ENCODE assay signal across 28 cellular contexts in genomic region chr10:97904576-97904975, GRCh38. TPM values are rescaled to one million over a fixed set of nuclear protein-coding genes. Genes with fewer than 3 reads are reported as not detected.
"Had no signal": no experiment of that assay in that cellular context is flagged by ENCODE, and none has a peak within 500 bp of the region (broad histone marks: within the 10 kb centered on the region; RNA-seq: fewer than 3 reads in every experiment).

No MANE protein-coding gene starts in this region.

- H3K27ac ChIP-seq: neural progenitor cell, ovary, parathyroid adenoma, psoas muscle, right lobe of liver, sigmoid colon, stomach, thoracic aorta, thyroid gland, tibial nerve, upper lobe of left lung, vagina had no signal

- H3K36me3 ChIP-seq: neural progenitor cell, ovary, right lobe of liver, sigmoid colon, stomach, thoracic aorta, thyroid gland, tibial nerve, upper lobe of left lung, vagina had no signal

- FAIRE-seq: small intestine, urothelium cell line had no signal

- H3K9ac ChIP-seq: neural progenitor cell, parathyroid adenoma had no signal

- H3K4me3 Mint-ChIP-seq: nephron; neural progenitor cell; stimulated activated effector memory CD8-positive, alpha-beta T cell treated with anti-CD3 and anti-CD28 coated beads, Interleukin-12 subunit alpha, Interleukin-12 subunit beta, amount 100 ng/mL, for 72 hours; stimulated activated naive B cell treated with anti-CD40 and anti-IgM and Interleukin-4, amounts not matched to agents 10 μg/mL and 1 μg/mL and 100 μg/mL, for 72 hours; stimulated activated naive CD8-positive, alpha-beta T cell treated with anti-CD3 and anti-CD28 coated beads, Interleukin-15, Interleukin-2, amounts not matched to agents 100 ng/mL and 50 ng/mL, for 24 hours had no signal

- H3K27ac Mint-ChIP-seq: nephron; neural progenitor cell; progenitor cell of endocrine pancreas; stimulated activated effector memory CD8-positive, alpha-beta T cell treated with anti-CD3 and anti-CD28 coated beads, Interleukin-12 subunit alpha, Interleukin-12 subunit beta, amount 100 ng/mL, for 72 hours; stimulated activated naive B cell treated with anti-CD40 and anti-IgM and Interleukin-4, amounts not matched to agents 10 μg/mL and 1 μg/mL and 100 μg/mL, for 72 hours; stimulated activated naive CD8-positive, alpha-beta T cell treated with anti-CD3 and anti-CD28 coated beads, Interleukin-15, Interleukin-2, amounts not matched to agents 100 ng/mL and 50 ng/mL, for 24 hours had no signal

- H3K9me3 Mint-ChIP-seq: nephron; neural progenitor cell; stimulated activated effector memory CD8-positive, alpha-beta T cell treated with anti-CD3 and anti-CD28 coated beads, Interleukin-12 subunit alpha, Interleukin-12 subunit beta, amount 100 ng/mL, for 72 hours; stimulated activated naive B cell treated with anti-CD40 and anti-IgM and Interleukin-4, amounts not matched to agents 10 μg/mL and 1 μg/mL and 100 μg/mL, for 72 hours; stimulated activated naive CD8-positive, alpha-beta T cell treated with anti-CD3 and anti-CD28 coated beads, Interleukin-15, Interleukin-2, amounts not matched to agents 100 ng/mL and 50 ng/mL, for 24 hours had no signal

- DNase-seq: occipital lobe; ovary; psoas muscle; right cardiac atrium; sigmoid colon; small intestine; stimulated activated CD4-positive, alpha-beta T cell treated with anti-CD3 and anti-CD28 coated beads, Interleukin-15, amount 100 ng/mL, for 24 hours; stimulated activated CD4-positive, alpha-beta T cell treated with anti-CD3 and anti-CD28 coated beads, Interleukin-2, amount 100 ng/mL, for 24 hours; stimulated activated CD4-positive, alpha-beta T cell treated with anti-CD3 and anti-CD28 coated beads, Interleukin-2, amount 100 ng/mL, for 48 hours; stimulated activated CD4-positive, alpha-beta T cell treated with anti-CD3 and anti-CD28 coated beads, Interleukin-4, amount 100 ng/mL, for 24 hours; stimulated activated naive B cell treated with anti-CD40 and anti-IgM and Interleukin-4, amounts not matched to agents 10 μg/mL and 1 μg/mL and 100 μg/mL, for 72 hours; stimulated activated naive CD4-positive, alpha-beta T cell treated with Interleukin-2 at 50 U/mL for 16 hours; stomach; thyroid gland; trophoblast cell; upper lobe of left lung had no signal

- H3K4me3 ChIP-seq: neural progenitor cell, ovary, psoas muscle, right lobe of liver, sigmoid colon, stomach, thoracic aorta, thyroid gland, tibial nerve, upper lobe of left lung, vagina had no signal

- H3K9me3 ChIP-seq: ovary, psoas muscle, right lobe of liver, sigmoid colon, stomach, thoracic aorta, thyroid gland, tibial nerve, upper lobe of left lung, vagina had no signal

- H3K4me1 ChIP-seq: parathyroid adenoma, psoas muscle, right lobe of liver, sigmoid colon, stomach, thyroid gland, vagina had no signal

- H3K4me1 Mint-ChIP-seq: nephron; stimulated activated naive B cell treated with anti-CD40 and anti-IgM and Interleukin-4, amounts not matched to agents 10 μg/mL and 1 μg/mL and 100 μg/mL, for 72 hours had no signal

- ATAC-seq: psoas muscle; right lobe of liver; stimulated activated effector memory CD8-positive, alpha-beta T cell treated with anti-CD3 and anti-CD28 coated beads, Interleukin-12 subunit alpha, Interleukin-12 subunit beta, amount 100 ng/mL, for 72 hours; stimulated activated naive B cell treated with anti-CD40 and anti-IgM and Interleukin-4, amounts not matched to agents 10 μg/mL and 1 μg/mL and 100 μg/mL, for 72 hours had no signal

- H3K36me3 Mint-ChIP-seq: neural progenitor cell; stimulated activated effector memory CD8-positive, alpha-beta T cell treated with anti-CD3 and anti-CD28 coated beads, Interleukin-12 subunit alpha, Interleukin-12 subunit beta, amount 100 ng/mL, for 72 hours; stimulated activated naive B cell treated with anti-CD40 and anti-IgM and Interleukin-4, amounts not matched to agents 10 μg/mL and 1 μg/mL and 100 μg/mL, for 72 hours had no signal

RNA-seq across cellular contexts. Expression of gene GOLGA7B, which starts 54.9 kb away (rescaled TPM):
- total RNA-seq: skeletal muscle tissue had no signal
